In genomic region chr19:35644987-35645679, GRCh38 we compare ENCODE assay signal across 1 cellular context.
A peak's percentile ranks its signal among the peaks of the same experiment; 100 is the strongest.
TF ChIP-seq lines count a peak whose summit lies in the region.

No MANE protein-coding gene starts in this region.

TF ChIP-seq in GM12878, 131 proteins besides CTCF, POLR2A, EP300 and RAD21:
- no peak for TF ChIP-seq SIN3A (IDR thresholded peaks at IDR 0.05; ENCODE audit: low read depth, low read length)
- TF ChIP-seq PKNOX1 (IDR thresholded peaks at IDR 0.05) = peak; percentile 74
